ENCODE assay signal across 1 cellular context in the genomic region with DNA sequence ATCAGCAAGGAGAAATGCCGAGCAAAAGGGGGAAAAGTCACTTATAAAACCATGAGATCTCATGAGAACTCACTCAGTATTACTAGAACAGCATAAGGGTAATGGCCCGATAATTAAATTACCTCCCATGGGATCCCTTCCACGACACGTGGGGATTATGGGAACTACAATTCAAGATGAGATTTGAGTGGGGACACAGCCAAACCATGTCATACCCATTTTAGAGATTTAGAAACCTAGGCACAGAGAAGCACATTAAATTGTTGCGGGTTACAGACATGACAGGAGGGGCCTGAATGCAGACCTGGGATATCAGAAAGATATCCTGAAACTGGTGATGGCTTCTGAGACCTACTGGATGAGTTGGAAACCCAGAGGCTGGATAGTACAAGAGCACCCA.
TF ChIP-seq lines count a peak whose summit lies in the region.

No MANE protein-coding gene starts in this region.

TF ChIP-seq in HCT116, 20 proteins besides CTCF, POLR2A, EP300 and RAD21:
- TF ChIP-seq, protein P1, sequence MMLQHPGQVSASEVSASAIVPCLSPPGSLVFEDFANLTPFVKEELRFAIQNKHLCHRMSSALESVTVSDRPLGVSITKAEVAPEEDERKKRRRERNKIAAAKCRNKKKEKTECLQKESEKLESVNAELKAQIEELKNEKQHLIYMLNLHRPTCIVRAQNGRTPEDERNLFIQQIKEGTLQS (IDR thresholded peaks at IDR 0.05) = no peak
- TF ChIP-seq JUND (IDR thresholded peaks at IDR 0.05) = no peak
- TF ChIP-seq, protein P2, sequence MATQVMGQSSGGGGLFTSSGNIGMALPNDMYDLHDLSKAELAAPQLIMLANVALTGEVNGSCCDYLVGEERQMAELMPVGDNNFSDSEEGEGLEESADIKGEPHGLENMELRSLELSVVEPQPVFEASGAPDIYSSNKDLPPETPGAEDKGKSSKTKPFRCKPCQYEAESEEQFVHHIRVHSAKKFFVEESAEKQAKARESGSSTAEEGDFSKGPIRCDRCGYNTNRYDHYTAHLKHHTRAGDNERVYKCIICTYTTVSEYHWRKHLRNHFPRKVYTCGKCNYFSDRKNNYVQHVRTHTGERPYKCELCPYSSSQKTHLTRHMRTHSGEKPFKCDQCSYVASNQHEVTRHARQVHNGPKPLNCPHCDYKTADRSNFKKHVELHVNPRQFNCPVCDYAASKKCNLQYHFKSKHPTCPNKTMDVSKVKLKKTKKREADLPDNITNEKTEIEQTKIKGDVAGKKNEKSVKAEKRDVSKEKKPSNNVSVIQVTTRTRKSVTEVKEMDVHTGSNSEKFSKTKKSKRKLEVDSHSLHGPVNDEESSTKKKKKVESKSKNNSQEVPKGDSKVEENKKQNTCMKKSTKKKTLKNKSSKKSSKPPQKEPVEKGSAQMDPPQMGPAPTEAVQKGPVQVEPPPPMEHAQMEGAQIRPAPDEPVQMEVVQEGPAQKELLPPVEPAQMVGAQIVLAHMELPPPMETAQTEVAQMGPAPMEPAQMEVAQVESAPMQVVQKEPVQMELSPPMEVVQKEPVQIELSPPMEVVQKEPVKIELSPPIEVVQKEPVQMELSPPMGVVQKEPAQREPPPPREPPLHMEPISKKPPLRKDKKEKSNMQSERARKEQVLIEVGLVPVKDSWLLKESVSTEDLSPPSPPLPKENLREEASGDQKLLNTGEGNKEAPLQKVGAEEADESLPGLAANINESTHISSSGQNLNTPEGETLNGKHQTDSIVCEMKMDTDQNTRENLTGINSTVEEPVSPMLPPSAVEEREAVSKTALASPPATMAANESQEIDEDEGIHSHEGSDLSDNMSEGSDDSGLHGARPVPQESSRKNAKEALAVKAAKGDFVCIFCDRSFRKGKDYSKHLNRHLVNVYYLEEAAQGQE (IDR thresholded peaks at IDR 0.05; ENCODE audit: low read depth) = no peak
